In the genomic region with DNA sequence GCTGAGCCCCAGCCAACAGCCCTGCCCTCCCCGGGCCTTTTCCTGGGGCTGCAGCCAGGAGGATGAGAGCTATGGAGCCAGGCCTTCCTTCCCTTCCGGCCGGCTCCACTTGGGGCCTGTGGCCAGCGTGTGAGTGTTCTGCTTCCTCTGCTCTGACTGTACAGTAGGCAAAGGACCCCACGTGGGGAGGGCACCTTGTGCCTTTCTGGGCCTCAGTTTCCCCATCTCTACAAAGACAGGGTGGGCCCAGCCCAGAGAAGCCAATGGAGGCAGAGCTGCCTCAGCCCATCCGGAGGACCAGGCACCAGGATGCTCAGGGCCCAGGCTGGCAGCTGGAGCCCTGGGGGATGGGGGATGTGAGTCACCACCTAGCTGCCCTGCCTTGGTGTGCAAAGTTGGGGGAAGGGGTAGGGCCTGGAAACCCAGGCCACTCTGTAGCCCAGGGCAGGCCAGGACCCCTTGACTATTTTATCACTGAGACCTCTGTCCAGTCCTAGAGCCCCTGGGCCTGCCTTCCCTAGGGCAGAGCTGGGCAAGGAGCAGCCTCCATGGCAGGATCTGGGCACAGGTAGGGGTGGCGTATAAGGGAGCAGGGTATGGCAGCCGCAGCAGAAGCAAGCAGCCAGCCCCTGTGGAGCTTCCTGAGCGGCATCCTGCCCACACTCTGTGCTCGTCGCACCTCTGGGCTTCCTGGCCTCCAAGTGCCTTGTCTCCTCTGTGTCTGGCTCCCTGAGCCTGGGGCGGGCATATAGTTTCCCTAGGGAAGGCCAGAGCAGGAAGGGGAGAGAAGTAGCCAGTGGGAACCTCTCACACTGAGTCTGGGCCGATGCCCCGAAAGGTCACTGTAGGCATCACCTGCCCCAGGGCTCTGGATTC, we compare ENCODE assay signal across 9 cellular contexts. TPM values are rescaled to one million over a fixed set of nuclear protein-coding genes. Genes with fewer than 3 reads are reported as not detected.
DNase-seq lines count a peak whose midpoint lies in the region; ATAC-seq and TF ChIP-seq lines count a peak whose summit lies in the region.
"Had no signal": no experiment of that assay in that cellular context is flagged by ENCODE, and none has a peak within 500 bp of the region (broad histone marks: within the 10 kb centered on the region; RNA-seq: fewer than 3 reads in every experiment).

No MANE protein-coding gene starts in this region.

- H3K4me3 Mint-ChIP-seq in CD4-positive, alpha-beta memory T cell = peak overlapping the region; percentile 94 to 97 (median 96)
- no peak overlapping the region for H3K4me3 Mint-ChIP-seq in mesothelial cell of epicardium

- peaks cover 13% of the 10 kb centered on the region for H3K36me3 ChIP-seq in CD4-positive, alpha-beta memory T cell (ENCODE audit: insufficient read depth, low read length)
- H3K36me3 ChIP-seq in duodenal mucosa (ENCODE audit: control insufficient read depth in 1 of 2, insufficient read depth in 2 of 2, low read length in 2 of 2) (no peaks in the 10 kb centered on the region), rectal smooth muscle tissue (ENCODE audit: control insufficient read depth, insufficient read depth, low read length) (no peaks in the 10 kb centered on the region)

- H3K4me1 ChIP-seq in CD4-positive, alpha-beta memory T cell (ENCODE audit: insufficient read depth, low read length) = peaks cover 71% of the 10 kb centered on the region
- peaks cover 0 to 20% of the 10 kb centered on the region in 2 donors for H3K4me1 ChIP-seq in duodenal mucosa (ENCODE audit: control insufficient read depth in 1 of 2, insufficient read depth in 2 of 2, low read length in 2 of 2)
- peaks cover 7% of the 10 kb centered on the region for H3K4me1 ChIP-seq in rectal smooth muscle tissue (ENCODE audit: control insufficient read depth, insufficient read depth, low read length)

- CTCF ChIA-PET in CD4-positive, alpha-beta memory T cell (lab: Charles Lee; ENCODE audit: partially characterized antibody) = interaction anchor here (0.9 to 6.6 kb wide), 6 partner anchors 9 to 27 kb away, joined by 5 to 69 read pairs (median 20); no protein-coding TSS in a partner anchor

- peak overlapping the region; percentile 79 for H3K27ac ChIP-seq in CD4-positive, alpha-beta memory T cell (ENCODE audit: low read depth, low read length)
- H3K27ac ChIP-seq in duodenal mucosa (ENCODE audit: low read depth, low read length) (no peak overlapping the region), rectal smooth muscle tissue (ENCODE audit: low read depth, low read length) (peak overlapping the region; percentile 4)

- H3K27ac Mint-ChIP-seq in CD4-positive, alpha-beta memory T cell = peak overlapping the region; percentile 76 to 97 (median 92)
- H3K27ac Mint-ChIP-seq in mesothelial cell of epicardium = no peak overlapping the region

- H3K36me3 Mint-ChIP-seq in CD4-positive, alpha-beta memory T cell = peaks cover 7 to 30% of the 10 kb centered on the region in 2 donors
- no peaks in the 10 kb centered on the region for H3K36me3 Mint-ChIP-seq in mesothelial cell of epicardium

- H3K27me3 ChIP-seq in CD4-positive, alpha-beta memory T cell (ENCODE audit: insufficient read depth, low read length) = no peaks in the 10 kb centered on the region
- H3K27me3 ChIP-seq in duodenal mucosa (ENCODE audit: control insufficient read depth in 1 of 2, insufficient read depth in 2 of 2, low read length in 2 of 2) (no peaks in the 10 kb centered on the region), rectal smooth muscle tissue (ENCODE audit: control insufficient read depth, insufficient read depth, low read length) (no peaks in the 10 kb centered on the region)

- H3K4me3 ChIP-seq in CD4-positive, alpha-beta memory T cell (ENCODE audit: low read length in 2 of 2) = peak overlapping the region; percentile 94 to 96
- H3K4me3 ChIP-seq in duodenal mucosa (ENCODE audit: low read depth in 1 of 2, low read length in 2 of 2) = peak overlapping the region; percentile 52 to 62
- peak overlapping the region; percentile 42 for H3K4me3 ChIP-seq in rectal smooth muscle tissue (ENCODE audit: low read length)

- intact Hi-C loops in CD4-positive, alpha-beta memory T cell (cut with micrococcal nuclease) = loop anchor here (2.0 kb wide), 1 partner anchor 24 kb away; no protein-coding TSS in a partner anchor

- DNase-seq in CD4-positive, alpha-beta memory T cell = peak; percentile 43 to 81 (median 55)
- peak; percentile 50 for DNase-seq in activated CD4-positive, alpha-beta T cell treated with anti-CD3 and anti-CD28 coated beads for 1 hour
- DNase-seq in NCI-H748 (lab: John Stamatoyannopoulos, UW; ENCODE audit: unreplicated experiment) = no peak
- no peak for DNase-seq in mesothelial cell of epicardium (ENCODE audit: low spot score in 2 of 2, unreplicated experiment in 2 of 2)
- DNase-seq in GM19238 (ENCODE audit: insufficient read length, low spot score) = no peak

- ATAC-seq in GM18870 (IDR thresholded peaks at IDR 0.05; ENCODE audit: unreplicated experiment) = no peak
- ATAC-seq: left colon had no signal

- H3K9me3 ChIP-seq in CD4-positive, alpha-beta memory T cell (ENCODE audit: control insufficient read depth in 1 of 2, low read length in 2 of 2) = no peaks in the 10 kb centered on the region
- no peaks in the 10 kb centered on the region for H3K9me3 ChIP-seq in duodenal mucosa (ENCODE audit: control insufficient read depth in 1 of 2, low read length in 2 of 2)

- peak overlapping the region; percentile 46 to 54 for H3K9ac ChIP-seq in duodenal mucosa (ENCODE audit: low read depth in 1 of 2, low read length in 2 of 2)
- H3K9ac ChIP-seq in rectal smooth muscle tissue (ENCODE audit: low read length) = no peak overlapping the region

- H3K27me3 Mint-ChIP-seq in CD4-positive, alpha-beta memory T cell = no peaks in the 10 kb centered on the region
- peaks cover 2% of the 10 kb centered on the region for H3K27me3 Mint-ChIP-seq in mesothelial cell of epicardium (ENCODE audit: low read depth)

- H3K4me1 Mint-ChIP-seq in CD4-positive, alpha-beta memory T cell = peaks cover 42 to 95% (median 64%) of the 10 kb centered on the region in 4 donors
- H3K4me1 Mint-ChIP-seq in mesothelial cell of epicardium = no peaks in the 10 kb centered on the region

- POLR2A ChIA-PET in CD4-positive, alpha-beta memory T cell (lab: Charles Lee; ENCODE audit: partially characterized antibody) = interaction anchor here (0.9 to 9.4 kb wide), 17 partner anchors 9 to 95 kb away, joined by 3 to 472 read pairs (median 4); partner anchors contain the start of genes RCN2, SCAPER and TSPAN3

- no peak for TF ChIP-seq CTCF in mesothelial cell of epicardium (IDR thresholded peaks at IDR 0.05; ENCODE audit: unreplicated experiment)

- peaks cover 0 to 2% (median 0%) of the 10 kb centered on the region in 8 donors for H3K9me3 Mint-ChIP-seq in CD4-positive, alpha-beta memory T cell
- H3K9me3 Mint-ChIP-seq in mesothelial cell of epicardium = no peaks in the 10 kb centered on the region

RNA-seq across cellular contexts. Expression of gene PSTPIP1, which starts 1.8 kb away (rescaled TPM):
- total RNA-seq in CD4-positive, alpha-beta memory T cell = 100 to 1,000 TPM; 225 to 233 TPM
- 10 to 100 TPM; 62.4 to 63.3 TPM for polyA plus RNA-seq in CD4-positive, alpha-beta memory T cell
- 0.59 TPM in 1 of 3 replicates, not detected in the others for total RNA-seq in mesothelial cell of epicardium

Comparison
In these comparisons a context has a peak if more than half of its experiments do, and no peak if none do; other contexts are left out.
1. DNase-seq: peak in CD4-positive, alpha-beta memory T cell (5 of 5) and activated CD4-positive, alpha-beta T cell treated with anti-CD3 and anti-CD28 coated beads for 1 hour (single experiment); none in NCI-H748 (single experiment), mesothelial cell of epicardium (0 of 2) and GM19238 (single experiment).
2. H3K4me3 ChIP-seq: peak in every context shown above with its lines; median percentile 95 in CD4-positive, alpha-beta memory T cell; 57 in duodenal mucosa; 42 in rectal smooth muscle tissue.
3. RNA of gene PSTPIP1, which starts 1.8 kb away (total RNA-seq): 225 to 233 TPM in CD4-positive, alpha-beta memory T cell; 0.59 TPM in mesothelial cell of epicardium; every median in the first group is over 100 times any median in the second.